In genomic region chr1:94727846-94728715, GRCh38 we compare ENCODE assay signal across 11 cellular contexts.
DNase-seq lines count a peak whose midpoint lies in the region; ATAC-seq and TF ChIP-seq lines count a peak whose summit lies in the region.
"Had no signal": no experiment of that assay in that cellular context is flagged by ENCODE, and none has a peak within 500 bp of the region (broad histone marks: within the 10 kb centered on the region; RNA-seq: fewer than 3 reads in every experiment).

No MANE protein-coding gene starts in this region.

- 57 to 78% (median 74%) methylated on average over 7 of the region's 7 CpGs for WGBS in spleen, 5 donors

- intact Hi-C loops in spleen (cut with DNase I; ENCODE audit: low total_unique reads) = no loop called here

- peak; percentile 66 for ATAC-seq in SK-N-SH treated with all-trans-retinoic acid at 6 μM for 48 hours
- ATAC-seq in GM18907 (IDR thresholded peaks at IDR 0.05; ENCODE audit: unreplicated experiment) = no peak

- H3K27ac ChIP-seq in HEK293 (ENCODE audit: extremely low read depth, low read depth, low read length) (0 out of 2 replicates have a peak overlapping the region, but pooled peaks have one; percentile 17), spleen (peak overlapping the region in 5 of 8 donors; percentile 29 to 61 (median 49))

- CTCF ChIA-PET in HEK293 (lab: Yijun Ruan, JAX) = no interaction called here

- no peak overlapping the region for H3K27ac Mint-ChIP-seq in T-helper 2 cell treated with Interferon-gamma antibody and Interleukin-4, amounts not matched to agents 5 μg/mL and 100 μg/mL, for 36 hours

- H3K4me1 ChIP-seq in HEK293 (ENCODE audit: control insufficient read depth, insufficient read depth, low read length) (peaks cover 4% of the 10 kb centered on the region; the same call in 1 of the 2 replicates), spleen (peaks cover 0 to 25% (median 10%) of the 10 kb centered on the region in 6 donors)

- no peaks in the 10 kb centered on the region for H3K4me1 Mint-ChIP-seq in T-helper 2 cell treated with Interferon-gamma antibody and Interleukin-4, amounts not matched to agents 5 μg/mL and 100 μg/mL, for 36 hours (ENCODE audit: low read depth)

- H3K36me3 Mint-ChIP-seq in T-helper 2 cell treated with Interferon-gamma antibody and Interleukin-4, amounts not matched to agents 5 μg/mL and 100 μg/mL, for 36 hours (ENCODE audit: low read depth) = no peaks in the 10 kb centered on the region

- peaks cover 3% of the 10 kb centered on the region for H3K27me3 Mint-ChIP-seq in T-helper 2 cell treated with Interferon-gamma antibody and Interleukin-4, amounts not matched to agents 5 μg/mL and 100 μg/mL, for 36 hours (ENCODE audit: low read depth)

- H3K9me3 ChIP-seq in HEK293 (ENCODE audit: control insufficient read depth, insufficient read depth, low read depth, low read length) (no peaks in the 10 kb centered on the region), spleen (no peaks in the 10 kb centered on the region)
- H3K9me3 ChIP-seq: vagina had no signal

- no peaks in the 10 kb centered on the region for H3K27me3 ChIP-seq in spleen (replicated peaks in 1 of 7)
- H3K27me3 ChIP-seq: vagina had no signal

- TF ChIP-seq POLR2A in spleen (IDR thresholded peaks at IDR 0.05) = no peak

- no peaks in the 10 kb centered on the region for H3K9me3 Mint-ChIP-seq in T-helper 2 cell treated with Interferon-gamma antibody and Interleukin-4, amounts not matched to agents 5 μg/mL and 100 μg/mL, for 36 hours

- H3K4me3 Mint-ChIP-seq in T-helper 2 cell treated with Interferon-gamma antibody and Interleukin-4, amounts not matched to agents 5 μg/mL and 100 μg/mL, for 36 hours = no peak overlapping the region

- H3K36me3 ChIP-seq in HEK293 (ENCODE audit: control insufficient read depth in 2 of 2, insufficient read depth in 1 of 2, low read length in 2 of 2) (no peaks in the 10 kb centered on the region), spleen (no peaks in the 10 kb centered on the region)
- H3K36me3 ChIP-seq: vagina had no signal

- DNase-seq in fibroblast of the conjunctiva (ENCODE audit: low read depth) (peak; percentile 65), spleen (no peak), NCI-H2196 treated with DMSO at 0.1 percent for 48 hours (lab: John Stamatoyannopoulos, UW; ENCODE audit: unreplicated experiment) (no peak)
- DNase-seq in stimulated activated naive CD4-positive, alpha-beta T cell treated with Interleukin-2 at 50 U/mL for 16 hours (lab: John Stamatoyannopoulos, UW) = no peak
- DNase-seq in T-helper 2 cell treated with Interferon-gamma antibody and Interleukin-4, amounts not matched to agents 5 μg/mL and 100 μg/mL, for 36 hours (ENCODE audit: low spot score) = no peak
- DNase-seq: NCI-H2107; stimulated activated CD4-positive, alpha-beta T cell treated with anti-CD3 and anti-CD28 coated beads, Interleukin-4, amount 100 ng/mL, for 1 hour had no signal

- TF ChIP-seq CTCF in HEK293 (tag by site-specific recombination; IDR thresholded peaks at IDR 0.05) (no peak), spleen (IDR thresholded peaks at IDR 0.05 in 8 of 11, conservative IDR thresholded peaks at IDR 0.05 in 3 of 11) (no peak)

- H3K4me3 ChIP-seq in HEK293 (ENCODE audit: low read depth, low read length) (no peak overlapping the region), spleen (no peak overlapping the region)
- H3K4me3 ChIP-seq: vagina had no signal

- POLR2A ChIA-PET in HEK293 (lab: Yijun Ruan, JAX) = no interaction called here

TF ChIP-seq in HEK293, 187 proteins besides CTCF, POLR2A, EP300 and RAD21:
- peak; percentile 38; the same call in 1 of the 2 replicates for TF ChIP-seq ZBTB48 (tag by site-specific recombination; IDR thresholded peaks at IDR 0.05)
- 0 out of 2 replicates have a peak, but pooled peaks have one; percentile 14 for TF ChIP-seq SCRT2 (tag by site-specific recombination; IDR thresholded peaks at IDR 0.05)
- no peak for TF ChIP-seq PRDM1 (tag by site-specific recombination; IDR thresholded peaks at IDR 0.05)
- TF ChIP-seq PRDM6 (tag by site-specific recombination; IDR thresholded peaks at IDR 0.05) = peak; percentile 37; the same call in 1 of the 2 replicates
- TF ChIP-seq ZNF677 (tag by site-specific recombination; IDR thresholded peaks at IDR 0.05) = peak; percentile 97
- TF ChIP-seq BCL6B (tag by site-specific recombination; IDR thresholded peaks at IDR 0.05) = peak; percentile 53; the same call in 1 of the 2 replicates

TF ChIP-seq in SK-N-SH treated with all-trans-retinoic acid at 6 μM for 48 hours, 23 proteins besides CTCF, POLR2A, EP300 and RAD21 (continues in another document):
- no peak for TF ChIP-seq CREB5 (CRISPR knock-in tag; IDR thresholded peaks at IDR 0.05; ENCODE audit: low read depth)
- TF ChIP-seq ISL1 (CRISPR knock-in tag; IDR thresholded peaks at IDR 0.05) = no peak
- TF ChIP-seq ESRRG (CRISPR knock-in tag; IDR thresholded peaks at IDR 0.05) = no peak
- TF ChIP-seq TCF4 (CRISPR knock-in tag; IDR thresholded peaks at IDR 0.05; ENCODE audit: borderline replicate concordance) = no peak
- TF ChIP-seq SNAI2 (CRISPR knock-in tag; IDR thresholded peaks at IDR 0.05) = no peak
- no peak for TF ChIP-seq ARNTL (CRISPR knock-in tag; IDR thresholded peaks at IDR 0.05; ENCODE audit: borderline replicate concordance, low read depth)
- no peak for TF ChIP-seq OSR1 (CRISPR knock-in tag; IDR thresholded peaks at IDR 0.05)
- TF ChIP-seq TSHZ2 (CRISPR knock-in tag; IDR thresholded peaks at IDR 0.05) = no peak
- TF ChIP-seq, protein P1, sequence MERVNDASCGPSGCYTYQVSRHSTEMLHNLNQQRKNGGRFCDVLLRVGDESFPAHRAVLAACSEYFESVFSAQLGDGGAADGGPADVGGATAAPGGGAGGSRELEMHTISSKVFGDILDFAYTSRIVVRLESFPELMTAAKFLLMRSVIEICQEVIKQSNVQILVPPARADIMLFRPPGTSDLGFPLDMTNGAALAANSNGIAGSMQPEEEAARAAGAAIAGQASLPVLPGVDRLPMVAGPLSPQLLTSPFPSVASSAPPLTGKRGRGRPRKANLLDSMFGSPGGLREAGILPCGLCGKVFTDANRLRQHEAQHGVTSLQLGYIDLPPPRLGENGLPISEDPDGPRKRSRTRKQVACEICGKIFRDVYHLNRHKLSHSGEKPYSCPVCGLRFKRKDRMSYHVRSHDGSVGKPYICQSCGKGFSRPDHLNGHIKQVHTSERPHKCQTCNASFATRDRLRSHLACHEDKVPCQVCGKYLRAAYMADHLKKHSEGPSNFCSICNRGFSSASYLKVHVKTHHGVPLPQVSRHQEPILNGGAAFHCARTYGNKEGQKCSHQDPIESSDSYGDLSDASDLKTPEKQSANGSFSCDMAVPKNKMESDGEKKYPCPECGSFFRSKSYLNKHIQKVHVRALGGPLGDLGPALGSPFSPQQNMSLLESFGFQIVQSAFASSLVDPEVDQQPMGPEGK (CRISPR knock-in tag; IDR thresholded peaks at IDR 0.05; ENCODE audit: borderline replicate concordance) = no peak
- TF ChIP-seq TOX (CRISPR knock-in tag; IDR thresholded peaks at IDR 0.05; ENCODE audit: borderline replicate concordance) = no peak
- no peak for TF ChIP-seq CSDC2 (CRISPR knock-in tag; IDR thresholded peaks at IDR 0.05)
- TF ChIP-seq ZNF70 (CRISPR knock-in tag; IDR thresholded peaks at IDR 0.05) = no peak
- TF ChIP-seq, protein P2, sequence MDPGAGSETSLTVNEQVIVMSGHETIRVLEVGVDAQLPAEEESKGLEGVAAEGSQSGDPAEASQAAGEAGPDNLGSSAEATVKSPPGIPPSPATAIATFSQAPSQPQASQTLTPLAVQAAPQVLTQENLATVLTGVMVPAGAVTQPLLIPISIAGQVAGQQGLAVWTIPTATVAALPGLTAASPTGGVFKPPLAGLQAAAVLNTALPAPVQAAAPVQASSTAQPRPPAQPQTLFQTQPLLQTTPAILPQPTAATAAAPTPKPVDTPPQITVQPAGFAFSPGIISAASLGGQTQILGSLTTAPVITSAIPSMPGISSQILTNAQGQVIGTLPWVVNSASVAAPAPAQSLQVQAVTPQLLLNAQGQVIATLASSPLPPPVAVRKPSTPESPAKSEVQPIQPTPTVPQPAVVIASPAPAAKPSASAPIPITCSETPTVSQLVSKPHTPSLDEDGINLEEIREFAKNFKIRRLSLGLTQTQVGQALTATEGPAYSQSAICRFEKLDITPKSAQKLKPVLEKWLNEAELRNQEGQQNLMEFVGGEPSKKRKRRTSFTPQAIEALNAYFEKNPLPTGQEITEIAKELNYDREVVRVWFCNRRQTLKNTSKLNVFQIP (CRISPR knock-in tag; IDR thresholded peaks at IDR 0.05; ENCODE audit: borderline replicate concordance, low read depth) = no peak
- no peak for TF ChIP-seq ZFP3 (CRISPR knock-in tag; IDR thresholded peaks at IDR 0.05)
